In the genomic region with DNA sequence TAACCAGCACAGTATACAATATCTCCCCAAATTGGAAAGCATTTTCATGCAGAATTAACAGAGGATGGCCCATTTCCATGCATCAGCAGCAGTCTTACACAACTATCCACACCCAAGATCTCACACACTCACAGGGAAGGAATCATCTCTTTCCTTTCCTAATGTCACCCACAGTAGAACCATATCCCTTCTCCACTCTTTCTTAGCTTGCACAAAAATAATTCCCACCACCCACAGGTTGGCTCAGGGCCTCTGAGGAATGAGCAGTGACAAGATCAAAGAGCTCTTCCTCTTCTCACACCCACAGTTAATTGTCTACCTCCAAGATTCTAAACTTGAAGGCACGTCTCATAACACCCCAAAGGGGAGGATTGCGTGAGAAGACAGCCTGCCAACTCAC, we compare ENCODE assay signal across 18 cellular contexts.
DNase-seq lines count a peak whose midpoint lies in the region; ATAC-seq, FAIRE-seq and TF ChIP-seq lines count a peak whose summit lies in the region.
"Had no signal": no experiment of that assay in that cellular context is flagged by ENCODE, and none has a peak within 500 bp of the region (broad histone marks: within the 10 kb centered on the region; RNA-seq: fewer than 3 reads in every experiment).

No MANE protein-coding gene starts in this region.

- H3K27ac ChIP-seq in epithelial cell of prostate (peak overlapping the region; percentile 98), keratinocyte (ENCODE audit: control insufficient read depth, insufficient read depth, low read length) (peak overlapping the region; percentile 94), upper lobe of right lung (no peak overlapping the region), esophagus squamous epithelium (no peak overlapping the region)
- H3K27ac ChIP-seq: BLaER1 treated with 17β-estradiol and CSF1 and Interleukin-3, amounts not matched to agents 10 nM and 100 nM; KMS-11; PC-9; SJSA1 had no signal

- peak; percentile 48 for DNase-seq in AG10803 (ENCODE audit: low read depth)
- DNase-seq in RPMI7951 (ENCODE audit: low read depth) = peak; percentile 48
- DNase-seq in epithelial cell of prostate (ENCODE audit: low read depth, low spot score) = no peak
- DNase-seq in keratinocyte (ENCODE audit: low read depth, low spot score) = no peak
- no peak for DNase-seq in upper lobe of right lung
- DNase-seq in esophagus squamous epithelium (lab: John Stamatoyannopoulos, UW) = no peak
- no peak for DNase-seq in superior temporal gyrus (ENCODE audit: extremely low spot score)
- DNase-seq: CD8-positive, alpha-beta T cell; DMS53; NCI-H1417 treated with DMSO at 0.1 percent for 48 hours; NCI-H187 treated with DMSO at 0.1 percent for 48 hours; NCI-H226; NCI-H526; PC-9 had no signal

- H3K4me3 ChIP-seq in AG10803 (ENCODE audit: low read length) = no peak overlapping the region
- H3K4me3 ChIP-seq in keratinocyte (ENCODE audit: control insufficient read depth in 2 of 3, extremely low read depth in 1 of 3, insufficient read depth in 2 of 3, low read depth in 1 of 3, low read length in 3 of 3) = peak overlapping the region; percentile 50 to 94 (median 82)
- H3K4me3 ChIP-seq in upper lobe of right lung = no peak overlapping the region
- no peak overlapping the region for H3K4me3 ChIP-seq in esophagus squamous epithelium
- H3K4me3 ChIP-seq: BLaER1 treated with 17β-estradiol and CSF1 and Interleukin-3, amounts not matched to agents 10 nM and 100 nM; PC-9; SJSA1 had no signal

- ATAC-seq in upper lobe of right lung = no peak
- ATAC-seq: CD8-positive, alpha-beta T cell had no signal

- no peaks in the 10 kb centered on the region for H3K36me3 ChIP-seq in keratinocyte (ENCODE audit: control insufficient read depth in 2 of 2, extremely low read depth in 1 of 2, insufficient read depth in 2 of 2, low read length in 2 of 2)
- H3K36me3 ChIP-seq in upper lobe of right lung = no peaks in the 10 kb centered on the region
- no peaks in the 10 kb centered on the region for H3K36me3 ChIP-seq in esophagus squamous epithelium
- H3K36me3 ChIP-seq: BLaER1 treated with 17β-estradiol and CSF1 and Interleukin-3, amounts not matched to agents 10 nM and 100 nM; SJSA1 had no signal

- H4K20me1 ChIP-seq in keratinocyte (ENCODE audit: control insufficient read depth, extremely low read depth, insufficient read depth, low read length) = no peaks in the 10 kb centered on the region
- H4K20me1 ChIP-seq: BLaER1 treated with 17β-estradiol and CSF1 and Interleukin-3, amounts not matched to agents 10 nM and 100 nM had no signal

- FAIRE-seq in keratinocyte (lab: Jason Lieb, UNC) = peak; percentile 98
- FAIRE-seq: H54 had no signal

- no peak overlapping the region for H2AFZ ChIP-seq in keratinocyte (ENCODE audit: control insufficient read depth, low read length)
- H2AFZ ChIP-seq: PC-9 had no signal

- peaks cover 37% of the 10 kb centered on the region for H3K4me1 ChIP-seq in keratinocyte (ENCODE audit: control insufficient read depth, extremely low read depth, insufficient read depth, low read length)
- H3K4me1 ChIP-seq in upper lobe of right lung = no peaks in the 10 kb centered on the region
- H3K4me1 ChIP-seq in esophagus squamous epithelium = no peaks in the 10 kb centered on the region

- no peaks in the 10 kb centered on the region for H3K27me3 ChIP-seq in keratinocyte (ENCODE audit: control insufficient read depth, extremely low read depth, insufficient read depth, low read length)
- no peaks in the 10 kb centered on the region for H3K27me3 ChIP-seq in upper lobe of right lung
- H3K27me3 ChIP-seq in esophagus squamous epithelium = no peaks in the 10 kb centered on the region
- H3K27me3 ChIP-seq: BLaER1 treated with 17β-estradiol and CSF1 and Interleukin-3, amounts not matched to agents 10 nM and 100 nM; SJSA1 had no signal

- no peaks in the 10 kb centered on the region for H3K9me1 ChIP-seq in keratinocyte (ENCODE audit: control insufficient read depth, extremely low read depth, insufficient read depth, low read length)

- H3K9ac ChIP-seq in keratinocyte (ENCODE audit: control insufficient read depth, extremely low read depth, insufficient read depth, low read length) = peak overlapping the region; percentile 87
- H3K9ac ChIP-seq: BLaER1 treated with 17β-estradiol and CSF1 and Interleukin-3, amounts not matched to agents 10 nM and 100 nM; KMS-11 had no signal

- H3K9me3 ChIP-seq in keratinocyte (ENCODE audit: control insufficient read depth, low read depth, low read length) = peaks cover 16% of the 10 kb centered on the region
- peaks cover 7% of the 10 kb centered on the region for H3K9me3 ChIP-seq in upper lobe of right lung
- peaks cover 0 to 9% (median 0%) of the 10 kb centered on the region in 3 donors for H3K9me3 ChIP-seq in esophagus squamous epithelium
- H3K9me3 ChIP-seq: SJSA1 had no signal

- TF ChIP-seq POLR2A in esophagus squamous epithelium (IDR thresholded peaks at IDR 0.05) = no peak

- intact Hi-C loops in upper lobe of right lung (cut with DNase I) (no loop called here), esophagus squamous epithelium (cut with DNase I) (no loop called here)

- peak overlapping the region; percentile 91 for H3K4me2 ChIP-seq in keratinocyte (ENCODE audit: control insufficient read depth, extremely low read depth, insufficient read depth, low read depth, low read length)
- H3K4me2 ChIP-seq: KMS-11, PC-9 had no signal

- peaks cover 32% of the 10 kb centered on the region for H3K79me2 ChIP-seq in keratinocyte (ENCODE audit: control insufficient read depth, insufficient read depth, low read length)

- 21 to 23% methylated on average over 2 of the region's 2 CpGs for WGBS in esophagus squamous epithelium, 2 donors

- TF ChIP-seq CTCF in AG10803 (conservative IDR thresholded peaks at IDR 0.05; ENCODE audit: low read length) (no peak), keratinocyte (optimal IDR thresholded peaks at IDR 0.05 in 1 of 3, IDR thresholded peaks at IDR 0.05 in 1 of 3, conservative IDR thresholded peaks at IDR 0.05 in 1 of 3; ENCODE audit: extremely low read depth in 1 of 3, insufficient read depth in 2 of 3, low read length in 3 of 3) (no peak), upper lobe of right lung (IDR thresholded peaks at IDR 0.05) (no peak), esophagus squamous epithelium (IDR thresholded peaks at IDR 0.05) (no peak)

- dilution Hi-C loops in keratinocyte (cut with MboI; ENCODE audit: extremely low pct_ligation_motif_present, low sequenced_read_pairs) = no loop called here

Comparison
In these comparisons a context has a peak if more than half of its experiments do, and no peak if none do; other contexts are left out.
1. DNase-seq: peak in AG10803 (single experiment) and RPMI7951 (single experiment); none in epithelial cell of prostate (single experiment), keratinocyte (single experiment), upper lobe of right lung (single experiment), esophagus squamous epithelium (single experiment) and superior temporal gyrus (single experiment).
2. H3K4me3 ChIP-seq: peak in keratinocyte (3 of 3); none in AG10803 (single experiment), upper lobe of right lung (single experiment) and esophagus squamous epithelium (0 of 4).
3. H3K27ac ChIP-seq: peak in epithelial cell of prostate (single experiment) and keratinocyte (single experiment); none in upper lobe of right lung (single experiment) and esophagus squamous epithelium (0 of 4).